8 cellular contexts compared by ENCODE assay signal in the genomic region with DNA sequence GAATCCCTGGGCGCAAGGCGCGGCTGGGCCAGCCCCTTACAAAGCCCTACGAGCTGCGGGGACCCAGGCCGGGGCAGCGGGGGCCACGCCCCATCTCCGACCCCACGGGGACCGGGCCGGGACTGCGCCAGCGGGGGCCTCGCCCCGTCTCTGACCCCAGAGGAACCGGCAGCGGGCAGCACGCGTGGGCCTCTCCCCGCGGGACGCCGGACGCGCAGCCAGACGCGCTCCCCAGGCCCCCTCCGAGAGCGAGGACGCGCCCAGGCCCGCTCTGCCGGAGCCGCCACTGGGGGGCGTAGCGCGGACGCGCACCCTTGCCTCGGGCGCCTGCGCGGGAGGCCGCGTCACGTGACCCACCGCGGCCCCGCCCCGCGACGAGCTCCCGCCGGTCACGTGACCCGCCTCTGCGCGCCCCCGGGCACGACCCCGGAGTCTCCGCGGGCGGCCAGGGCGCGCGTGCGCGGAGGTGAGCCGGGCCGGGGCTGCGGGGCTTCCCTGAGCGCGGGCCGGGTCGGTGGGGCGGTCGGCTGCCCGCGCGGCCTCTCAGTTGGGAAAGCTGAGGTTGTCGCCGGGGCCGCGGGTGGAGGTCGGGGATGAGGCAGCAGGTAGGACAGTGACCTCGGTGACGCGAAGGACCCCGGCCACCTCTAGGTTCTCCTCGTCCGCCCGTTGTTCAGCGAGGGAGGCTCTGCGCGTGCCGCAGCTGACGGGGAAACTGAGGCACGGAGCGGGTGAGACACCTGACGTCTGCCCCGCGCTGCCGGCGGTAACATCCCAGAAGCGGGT. TPM values are rescaled to one million over a fixed set of nuclear protein-coding genes. Genes with fewer than 3 reads are reported as not detected.
DNase-seq lines count a peak whose midpoint lies in the region; ATAC-seq, FAIRE-seq and TF ChIP-seq lines count a peak whose summit lies in the region.

GAA (plus strand) TSS at position 422 of the 786 bp plus-strand sequence. CDS start 3,006 bp downstream, outside the sequence.

- peak within 1 kb of the TSS; percentile 92 for H3K4me3 Mint-ChIP-seq in natural killer cell

- TF ChIP-seq CTCF in D721Med (IDR thresholded peaks at IDR 0.05; ENCODE audit: insufficient read depth, missing control alignments) (peak; percentile 79), fibroblast of mammary gland (conservative IDR thresholded peaks at IDR 0.05; ENCODE audit: control insufficient read depth, insufficient read depth, low read depth, low read length) (peak; percentile 29), natural killer cell (IDR thresholded peaks at IDR 0.05) (peak; percentile 80)

- peak within 1 kb of the TSS; percentile 93 for H3K4me3 ChIP-seq in Jurkat, Clone E6-1 (ENCODE audit: low read length)
- peak within 1 kb of the TSS; percentile 90 for H3K4me3 ChIP-seq in fibroblast of mammary gland (ENCODE audit: control insufficient read depth, low read depth, low read length)

- peak within 1 kb of the TSS; percentile 74 to 89 for H3K27ac Mint-ChIP-seq in natural killer cell

- peaks cover 0 to 3% of the 10 kb centered on the region in 2 donors for H3K27me3 Mint-ChIP-seq in natural killer cell (ENCODE audit: low read depth in 2 of 2)

- ATAC-seq in GM21423 (IDR thresholded peaks at IDR 0.05; ENCODE audit: unreplicated experiment): peak; percentile 77
- ATAC-seq in natural killer cell: peak; percentile 91 to 95 (median 93)

- DNase-seq in D721Med (ENCODE audit: insufficient read length, low spot score) (peak; percentile 93), RKO (ENCODE audit: low spot score) (peak; percentile 84), fibroblast of mammary gland (ENCODE audit: low read depth) (peak; percentile 70), natural killer cell (peak; percentile 94)
- peak; percentile 69 for DNase-seq in Jurkat, Clone E6-1 (ENCODE audit: low read depth, low spot score)
- DNase-seq in activated T-helper 1 cell treated with anti-CD3 and anti-CD28 coated beads, Interleukin-2, amount 50 U/mL, for 16 hours (ENCODE audit: low read depth in 1 of 2, low spot score in 1 of 2): peak; percentile 70 to 84
- peak; percentile 78 for DNase-seq in stimulated activated naive CD4-positive, alpha-beta T cell treated with Interleukin-2 at 50 U/mL for 16 hours (lab: John Stamatoyannopoulos, UW)

- no peak for FAIRE-seq in D721Med (lab: Jason Lieb, UNC)

- H3K36me3 Mint-ChIP-seq in natural killer cell: no peaks in the 10 kb centered on the region

- peaks cover 15 to 19% of the 10 kb centered on the region in 2 donors for H3K4me1 Mint-ChIP-seq in natural killer cell

- intact Hi-C loops in natural killer cell (cut with micrococcal nuclease): no loop called here

- H3K9me3 Mint-ChIP-seq in natural killer cell: no peaks in the 10 kb centered on the region

RNA-seq across cellular contexts. Expression of gene GAA, which starts in this region (rescaled TPM):
- polyA plus RNA-seq in Jurkat, Clone E6-1 (2012; ENCODE audit: insufficient read depth, insufficient read length): 40.5 TPM
- 10 to 100 TPM; 28.5 to 35.8 (median 32.9) TPM for total RNA-seq in natural killer cell

Comparison
In these comparisons a context has a peak if more than half of its experiments do, and no peak if none do; other contexts are left out.
1. Peak in every context shown above with its lines: DNase-seq, ATAC-seq and H3K4me3 ChIP-seq.
2. CTCF ChIP-seq: peak in every context shown above with its lines; median percentile 80 in natural killer cell; 79 in D721Med; 29 in fibroblast of mammary gland.